ENCODE assay signal across 8 cellular contexts in genomic region chr20:64083380-64084208, GRCh38. TPM values are rescaled to one million over a fixed set of nuclear protein-coding genes. Genes with fewer than 3 reads are reported as not detected.
DNase-seq lines count a peak whose midpoint lies in the region; ATAC-seq and TF ChIP-seq lines count a peak whose summit lies in the region.

No MANE protein-coding gene starts in this region.

- ATAC-seq in lung (ENCODE audit: insufficient read depth, low FRiP score): no peak
- ATAC-seq in GM19324 (IDR thresholded peaks at IDR 0.05; ENCODE audit: low FRiP score, unreplicated experiment): no peak

- H3K79me2 ChIP-seq in ACC112 (ENCODE audit: control insufficient read depth, insufficient read depth, low read length, unreplicated experiment): no peaks in the 10 kb centered on the region

- no peaks in the 10 kb centered on the region for H3K36me3 ChIP-seq in ACC112 (ENCODE audit: insufficient read depth, low read length)
- no peaks in the 10 kb centered on the region for H3K36me3 ChIP-seq in lung (ENCODE audit: control insufficient read depth in 2 of 2, insufficient read depth in 2 of 2, low read length in 2 of 2)

- H3K27ac ChIP-seq in ACC112 (ENCODE audit: low read depth, low read length) (no peak overlapping the region), lung (ENCODE audit: low read depth in 1 of 2, low read length in 1 of 2) (no peak overlapping the region)

- DNase-seq in GM19240 (ENCODE audit: insufficient read length, low spot score): peak; percentile 53
- peak; percentile 43 to 93 for DNase-seq in NCI-H526 (lab: John Stamatoyannopoulos, UW)
- peak; percentile 77 to 82 for DNase-seq in activated CD4-positive, alpha-beta T cell treated with anti-CD3 and anti-CD28 coated beads, Interleukin-2, amount 50 U/mL, for 48 hours
- DNase-seq in effector CD4-positive, alpha-beta T cell: peak; percentile 50
- DNase-seq in lung (ENCODE audit: low spot score): peak; percentile 58
- DNase-seq in stimulated activated CD8-positive, alpha-beta memory T cell treated with anti-CD3 and anti-CD28 coated beads, Interleukin-12 subunit alpha, Interleukin-12 subunit beta, amount 100 ng/mL, for 1 hour (ENCODE audit: low read depth): peak; percentile 35

- H3K27me3 ChIP-seq in ACC112 (ENCODE audit: insufficient read depth, low read length) (peaks cover 32% of the 10 kb centered on the region), lung (ENCODE audit: control insufficient read depth, insufficient read depth) (peaks cover 3% of the 10 kb centered on the region)

- peak overlapping the region; percentile 53 for H2AFZ ChIP-seq in ACC112 (ENCODE audit: low read length, unreplicated experiment)

- H3K4me1 ChIP-seq in ACC112 (ENCODE audit: control insufficient read depth, insufficient read depth, low read length, unreplicated experiment) (peaks cover 16% of the 10 kb centered on the region), lung (ENCODE audit: control insufficient read depth in 2 of 2, insufficient read depth in 2 of 2, low read length in 2 of 2) (peaks cover 0 to 18% of the 10 kb centered on the region in 2 donors)

- 0 to 1% methylated on average over 39 to 108 of the region's 108 CpGs for WGBS in lung, 2 donors

- TF ChIP-seq CTCF in lung (IDR thresholded peaks at IDR 0.05; ENCODE audit: control extremely low read depth, extremely low read depth): peak; percentile 46

- no peaks in the 10 kb centered on the region for H3K9me3 ChIP-seq in lung (ENCODE audit: control insufficient read depth in 2 of 2, insufficient read depth in 1 of 2, low read length in 1 of 2)

- H3K4me3 ChIP-seq in ACC112 (ENCODE audit: low read depth, low read length) (peak overlapping the region; percentile 48), lung (peak overlapping the region; percentile 37)

RNA-seq across cellular contexts. Expression of gene LKAAEAR1, which starts 0.6 kb away (rescaled TPM):
- under 1 TPM; 0.51 to 0.64 TPM for total RNA-seq in lung
- polyA plus RNA-seq in lung: 1 to 10 TPM in 1 of 2 donors, under 1 TPM in 1; 0.65 to 2.3 TPM

RNA-seq across cellular contexts. Expression of gene OPRL1, which starts 3.7 kb away (rescaled TPM):
- 1 to 10 TPM; 1.6 to 2.5 TPM for total RNA-seq in lung
- 1 to 10 TPM in 1 of 2 donors, under 1 TPM in 1; 0.45 to 3.1 TPM for polyA plus RNA-seq in lung

RNA-seq across cellular contexts. Expression of gene RGS19, which starts 4.3 kb away (rescaled TPM):
- total RNA-seq in lung: 10 to 100 TPM; 15.1 to 50.7 TPM
- 10 to 100 TPM; 19.5 to 99.0 TPM for polyA plus RNA-seq in lung

RNA-seq across cellular contexts. Expression of gene TCEA2, which starts 20.6 kb away (rescaled TPM):
- total RNA-seq in lung: 10 to 100 TPM; 28.5 to 32.8 TPM
- polyA plus RNA-seq in lung: 10 to 100 TPM; 18.3 to 32.9 TPM

RNA-seq across cellular contexts. Expression of gene NPBWR2, which starts 23.8 kb away (rescaled TPM):
- total RNA-seq in lung: not detected
- not detected for polyA plus RNA-seq in lung
